Comparison of ENCODE assay signal across 1 cellular context in genomic region chr2:222840060-222840802, GRCh38.
TF ChIP-seq lines count a peak whose summit lies in the region.

No MANE protein-coding gene starts in this region.

TF ChIP-seq in IMR-90, 13 proteins besides CTCF, POLR2A, EP300 and RAD21 (continued from another document):
- TF ChIP-seq USF2 (IDR thresholded peaks at IDR 0.05; ENCODE audit: low read depth, low read length) = no peak
- no peak for TF ChIP-seq MAZ (IDR thresholded peaks at IDR 0.05; ENCODE audit: borderline replicate concordance, low read depth, low read length)
- TF ChIP-seq MXI1 (IDR thresholded peaks at IDR 0.05; ENCODE audit: borderline replicate concordance, low read depth, low read length) = no peak
- no peak for TF ChIP-seq CHD1 (IDR thresholded peaks at IDR 0.05; ENCODE audit: low read depth, low read length)
